ENCODE assay signal across 1 cellular context in the genomic region with DNA sequence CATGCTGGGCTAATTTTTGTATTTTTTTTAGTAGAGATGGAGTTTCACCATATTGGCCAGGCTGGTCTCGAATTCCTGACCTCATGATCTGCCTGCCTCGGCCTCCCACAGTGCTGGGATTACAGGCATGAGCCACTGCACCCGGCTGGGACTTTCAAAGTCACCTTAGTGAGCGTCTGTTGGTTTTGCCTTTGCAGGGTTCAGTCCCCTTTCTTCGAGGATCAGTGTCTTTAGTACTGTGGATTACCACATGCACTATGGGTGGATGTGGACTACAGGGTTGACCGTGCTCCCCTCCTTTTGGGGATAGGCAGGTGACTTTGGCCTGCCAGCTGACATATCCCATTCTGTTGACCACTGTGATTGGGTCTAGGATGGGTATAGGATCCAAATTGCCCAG. TPM values are rescaled to one million over a fixed set of nuclear protein-coding genes. Genes with fewer than 3 reads are reported as not detected.
"Had no signal": no experiment of that assay in that cellular context is flagged by ENCODE, and none has a peak within 500 bp of the region (broad histone marks: within the 10 kb centered on the region; RNA-seq: fewer than 3 reads in every experiment).

No MANE protein-coding gene starts in this region.

RNA-seq across cellular contexts. Expression of a gene that starts 34.7 kb away (rescaled TPM):
- total RNA-seq: ascending aorta had no signal
